Comparison of ENCODE assay signal across 1 cellular context in the genomic region with DNA sequence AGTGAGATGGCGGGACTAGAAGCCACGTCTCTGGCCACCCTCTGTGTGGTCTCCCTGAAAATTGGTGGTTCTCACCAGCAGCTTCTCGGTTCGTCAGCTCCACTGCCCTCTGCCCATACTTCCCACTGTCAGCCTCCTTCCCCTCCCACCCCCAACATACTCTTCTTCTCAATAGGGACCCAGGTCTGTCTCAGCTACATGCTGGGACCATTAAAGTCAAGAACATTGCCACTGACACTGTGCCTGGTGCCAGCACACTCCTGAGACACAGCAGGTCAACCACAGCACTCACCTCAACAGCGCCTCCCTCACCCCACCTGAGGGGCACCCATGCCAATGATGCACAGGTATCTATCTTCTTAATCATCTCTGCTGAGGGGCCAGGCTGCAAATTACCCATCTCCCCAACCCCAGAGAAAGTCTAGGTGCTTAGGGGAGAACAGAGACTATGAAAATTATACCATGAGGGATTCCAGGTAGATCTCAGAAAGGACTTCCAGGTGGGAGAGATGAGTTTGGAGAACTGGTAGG.
A peak's percentile ranks its signal among the peaks of the same experiment; 100 is the strongest.
TF ChIP-seq lines count a peak whose summit lies in the region.

No MANE protein-coding gene starts in this region.

TF ChIP-seq in HepG2, 621 proteins besides CTCF, POLR2A, EP300 and RAD21:
- TF ChIP-seq ZNF768 (CRISPR knock-in tag; IDR thresholded peaks at IDR 0.05) (peak; percentile 83; the same call in 1 of the 2 replicates), NR2F6 (IDR thresholded peaks at IDR 0.05) (no peak), NR2F6 (CRISPR knock-in tag; IDR thresholded peaks at IDR 0.05) (no peak)
TF ChIP-seq in HepG2: peak in this region for 1.
